Comparison of ENCODE assay signal across 17 cellular contexts in the genomic region with DNA sequence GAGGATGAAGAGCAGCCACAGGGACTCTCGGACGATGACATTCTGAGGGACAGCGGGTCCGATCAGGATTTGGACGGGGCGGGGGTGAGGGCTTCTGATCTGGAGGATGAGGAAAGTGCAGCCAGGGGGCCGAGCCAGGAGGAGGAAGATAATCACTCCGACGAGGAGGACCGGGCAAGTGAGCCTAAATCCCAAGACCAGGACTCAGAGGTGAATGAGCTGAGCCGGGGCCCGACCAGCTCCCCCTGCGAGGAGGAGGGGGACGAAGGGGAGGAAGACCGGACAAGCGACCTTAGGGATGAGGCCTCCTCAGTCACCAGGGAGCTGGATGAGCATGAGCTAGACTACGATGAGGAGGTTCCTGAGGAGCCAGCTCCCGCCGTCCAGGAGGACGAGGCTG.
"Had no signal": no experiment of that assay in that cellular context is flagged by ENCODE, and none has a peak within 500 bp of the region (broad histone marks: within the 10 kb centered on the region; RNA-seq: fewer than 3 reads in every experiment).

No MANE protein-coding gene starts in this region.

- H3K27me3 ChIP-seq: cardiac muscle cell, right atrium auricular region, upper lobe of left lung had no signal

- H3K4me1 ChIP-seq: prostate gland had no signal

- H3K27me3 Mint-ChIP-seq: naive thymus-derived CD8-positive, alpha-beta T cell had no signal

- ATAC-seq: naive thymus-derived CD8-positive, alpha-beta T cell had no signal

- H3K4me3 ChIP-seq: cardiac muscle cell, lower lobe of right lung, prostate gland, right atrium auricular region, skin epidermis, thoracic aorta, upper lobe of left lung had no signal

- DNase-seq: activated CD8-positive, alpha-beta memory T cell treated with anti-CD3 and anti-CD28 coated beads, Interleukin-2, amount 50 U/mL, for 4 hours; activated naive CD4-positive, alpha-beta T cell treated with anti-CD3 and anti-CD28 coated beads, Interleukin-2, amount 50 U/mL, for 16 hours; amniotic stem cell; erythroblast; foreskin melanocyte; hypothalamus; islet precursor cell; lower lobe of right lung; naive thymus-derived CD8-positive, alpha-beta T cell; upper lobe of left lung had no signal

- H3K27ac ChIP-seq: cardiac muscle cell, lower lobe of right lung, prostate gland, right atrium auricular region, skin epidermis, thoracic aorta had no signal

- H3K9me3 ChIP-seq: lower lobe of right lung, prostate gland, right atrium auricular region, thoracic aorta, upper lobe of left lung had no signal

- FAIRE-seq: colon, TTC549 had no signal

- H3K9me3 Mint-ChIP-seq: naive thymus-derived CD8-positive, alpha-beta T cell had no signal
